In genomic region chr13:20534038-20534608, GRCh38 we compare ENCODE assay signal across 7 cellular contexts.
"Had no signal": no experiment of that assay in that cellular context is flagged by ENCODE, and none has a peak within 500 bp of the region (broad histone marks: within the 10 kb centered on the region; RNA-seq: fewer than 3 reads in every experiment).

No MANE protein-coding gene starts in this region.

- H3K4me1 Mint-ChIP-seq: GM23338 had no signal

- H3K4me3 Mint-ChIP-seq: GM23338, H9 had no signal

- DNase-seq: H9, HCEC 1CT, IMR-90, KG1 had no signal

- H3K27ac ChIP-seq: HL-60 had no signal

- FAIRE-seq: K562 had no signal

- H3K4me3 ChIP-seq: GM23338, K562 had no signal

- H3K27ac Mint-ChIP-seq: GM23338, H9 had no signal

- H3K4me2 ChIP-seq: GM23338 had no signal

- H2AFZ ChIP-seq: GM23338 had no signal
